Comparison of ENCODE assay signal across 32 cellular contexts in genomic region chr16:58481226-58481869, GRCh38. TPM values are rescaled to one million over a fixed set of nuclear protein-coding genes. Genes with fewer than 3 reads are reported as not detected.
"Had no signal": no experiment of that assay in that cellular context is flagged by ENCODE, and none has a peak within 500 bp of the region (broad histone marks: within the 10 kb centered on the region; RNA-seq: fewer than 3 reads in every experiment).

No MANE protein-coding gene starts in this region.

- H3K9me3 Mint-ChIP-seq: activated CD4-positive, alpha-beta memory T cell treated with anti-CD3 and anti-CD28 coated beads, Interleukin-2, amount 10 ng/mL, durations not matched to agents 7 days and 5 days; activated naive CD8-positive, alpha-beta T cell treated with anti-CD3 and anti-CD28 coated beads for 36 hours had no signal

- H3K27ac Mint-ChIP-seq: activated CD4-positive, alpha-beta memory T cell treated with anti-CD3 and anti-CD28 coated beads, Interleukin-2, amount 10 ng/mL, durations not matched to agents 7 days and 5 days; activated CD8-positive, alpha-beta memory T cell treated with anti-CD3 and anti-CD28 coated beads, Interleukin-2, amount 10 ng/mL, durations not matched to agents 7 days and 5 days; activated naive CD8-positive, alpha-beta T cell treated with anti-CD3 and anti-CD28 coated beads for 36 hours had no signal

- H3K4me3 Mint-ChIP-seq: activated CD4-positive, alpha-beta memory T cell treated with anti-CD3 and anti-CD28 coated beads, Interleukin-2, amount 10 ng/mL, durations not matched to agents 7 days and 5 days; activated CD8-positive, alpha-beta memory T cell treated with anti-CD3 and anti-CD28 coated beads, Interleukin-2, amount 10 ng/mL, durations not matched to agents 7 days and 5 days; activated naive CD8-positive, alpha-beta T cell treated with anti-CD3 and anti-CD28 coated beads for 36 hours had no signal

- H3K36me3 Mint-ChIP-seq: activated CD8-positive, alpha-beta memory T cell treated with anti-CD3 and anti-CD28 coated beads, Interleukin-2, amount 10 ng/mL, durations not matched to agents 7 days and 5 days; activated naive CD8-positive, alpha-beta T cell treated with anti-CD3 and anti-CD28 coated beads for 36 hours had no signal

- H3K4me1 Mint-ChIP-seq: activated CD4-positive, alpha-beta memory T cell treated with anti-CD3 and anti-CD28 coated beads, Interleukin-2, amount 10 ng/mL, durations not matched to agents 7 days and 5 days; activated CD8-positive, alpha-beta memory T cell treated with anti-CD3 and anti-CD28 coated beads, Interleukin-2, amount 10 ng/mL, durations not matched to agents 7 days and 5 days; activated naive CD8-positive, alpha-beta T cell treated with anti-CD3 and anti-CD28 coated beads for 36 hours had no signal

- H3K36me3 ChIP-seq: brain microvascular endothelial cell had no signal

- H3K27ac ChIP-seq: brain microvascular endothelial cell, RWPE1, VCaP had no signal

- DNase-seq: activated CD4-positive, alpha-beta memory T cell treated with anti-CD3 and anti-CD28 coated beads, Interleukin-2, amount 10 ng/mL, durations not matched to agents 7 days and 5 days; activated CD4-positive, alpha-beta T cell treated with anti-CD3 and anti-CD28 coated beads for 1 hour; activated CD4-positive, alpha-beta T cell treated with anti-CD3 and anti-CD28 coated beads for 48 hours; activated CD4-positive, CD25-positive, alpha-beta regulatory T cell; activated CD8-positive, alpha-beta memory T cell treated with anti-CD3 and anti-CD28 coated beads for 24 hours; activated CD8-positive, alpha-beta memory T cell treated with anti-CD3 and anti-CD28 coated beads, Interleukin-2, amount 10 ng/mL, durations not matched to agents 7 days and 5 days; activated CD8-positive, alpha-beta memory T cell treated with anti-CD3 and anti-CD28 coated beads, Interleukin-2, amount 50 U/mL, for 48 hours; activated effector memory CD4-positive, alpha-beta T cell treated with Interleukin-2 at 50 U/mL for 16 hours; activated naive CD4-positive, alpha-beta T cell treated with anti-CD3 and anti-CD28 coated beads, Interleukin-2, amount 50 U/mL, for 16 hours; activated naive CD8-positive, alpha-beta T cell treated with anti-CD3 and anti-CD28 coated beads for 36 hours; amniotic stem cell; brain microvascular endothelial cell; IMR-90; Karpas-422; KBM-7; NCI-H1105; NCI-H1417 treated with DMSO at 0.1 percent for 48 hours; NCI-H187 treated with DMSO at 0.1 percent for 48 hours; NCI-H2081 treated with DMSO at 0.1 percent for 48 hours; NCI-H345; NCI-H526; NCI-H748 treated with DMSO at 0.1 percent for 48 hours; NK-92 treated with Interleukin-12 subunit alpha and Interleukin-12 subunit beta, amount 100 ng/mL, for 24 hours; PC-3; Right ventricle myocardium superior; SW 1271; T-helper 1 cell; T-helper 2 cell; T-helper 9 cell had no signal

- ATAC-seq: activated CD8-positive, alpha-beta memory T cell treated with anti-CD3 and anti-CD28 coated beads, Interleukin-2, amount 10 ng/mL, durations not matched to agents 7 days and 5 days; PC-3 had no signal

RNA-seq across cellular contexts. Expression of gene NDRG4, which starts 18.6 kb away (rescaled TPM):
- total RNA-seq: MCF 10A had no signal
